Comparison of ENCODE assay signal across 21 cellular contexts in the genomic region with DNA sequence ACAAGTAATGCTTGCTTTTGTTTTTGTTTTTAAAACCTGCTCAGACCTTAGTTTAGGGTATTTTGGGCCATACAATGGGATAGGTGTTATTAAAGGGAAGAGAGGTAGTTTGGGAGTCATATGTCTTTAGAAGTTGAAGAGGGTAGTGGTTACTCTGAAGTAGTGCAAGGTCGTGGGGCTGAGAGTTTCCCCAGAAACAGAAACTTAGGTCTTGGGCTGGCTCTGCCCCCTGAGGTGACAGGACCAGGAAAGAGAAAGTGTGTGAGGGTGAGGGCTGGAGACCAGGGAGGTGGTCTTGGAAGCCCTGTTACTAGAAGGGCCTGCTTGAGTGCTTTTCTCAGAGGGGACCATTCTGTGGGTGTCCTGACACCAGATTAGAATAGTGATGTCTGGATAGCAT.
"Had no signal": no experiment of that assay in that cellular context is flagged by ENCODE, and none has a peak within 500 bp of the region (broad histone marks: within the 10 kb centered on the region; RNA-seq: fewer than 3 reads in every experiment).

No MANE protein-coding gene starts in this region.

- ATAC-seq: activated CD4-positive, CD25-positive, alpha-beta regulatory T cell treated with anti-CD3 and anti-CD28 coated beads, Interleukin-2, amount 50 U/mL, for 24 hours; naive thymus-derived CD4-positive, alpha-beta T cell; stimulated activated naive CD8-positive, alpha-beta T cell treated with anti-CD3 and anti-CD28 coated beads, Interleukin-15, Interleukin-2, amounts not matched to agents 100 U/mL and 50 U/mL, for 24 hours had no signal

- H3K9me3 ChIP-seq: body of pancreas, esophagus squamous epithelium, left ventricle myocardium inferior, pancreas, prostate gland, vagina had no signal

- H3K36me3 ChIP-seq: esophagus squamous epithelium, left ventricle myocardium inferior, pancreas, prostate gland, vagina, WERI-Rb-1 had no signal

- DNase-seq: activated CD4-positive, alpha-beta T cell treated with anti-CD3 and anti-CD28 coated beads for 48 hours; activated CD4-positive, alpha-beta T cell treated with anti-CD3 and anti-CD28 coated beads, Interleukin-2, amount 50 U/mL, for 48 hours; activated CD8-positive, alpha-beta memory T cell treated with anti-CD3 and anti-CD28 coated beads for 24 hours; activated effector memory CD4-positive, alpha-beta T cell treated with Interleukin-2 at 50 U/mL for 16 hours; activated naive CD4-positive, alpha-beta T cell treated with Interleukin-2 at 50 U/mL for 16 hours; dermis blood vessel endothelial cell; effector CD4-positive, alpha-beta T cell; esophagus squamous epithelium; left ventricle myocardium inferior; midbrain; naive thymus-derived CD4-positive, alpha-beta T cell; nucleus accumbens; pancreas; stimulated activated naive CD8-positive, alpha-beta T cell treated with anti-CD3 and anti-CD28 coated beads, Interleukin-15, Interleukin-2, amounts not matched to agents 100 U/mL and 50 U/mL, for 24 hours; T1000; WERI-Rb-1 had no signal

- H3K27me3 ChIP-seq: body of pancreas, esophagus squamous epithelium, pancreas, vagina had no signal

- H3K4me1 ChIP-seq: body of pancreas, esophagus squamous epithelium, left ventricle myocardium inferior, pancreas, prostate gland, vagina had no signal

- FAIRE-seq: colon, pancreas had no signal

- H3K4me3 ChIP-seq: body of pancreas, esophagus squamous epithelium, left ventricle myocardium inferior, pancreas, prostate gland, vagina had no signal

- H3K27ac ChIP-seq: body of pancreas, esophagus squamous epithelium, left ventricle myocardium inferior, pancreas, prostate gland, vagina, WERI-Rb-1 had no signal
